1 cellular context compared by ENCODE assay signal in the genomic region with DNA sequence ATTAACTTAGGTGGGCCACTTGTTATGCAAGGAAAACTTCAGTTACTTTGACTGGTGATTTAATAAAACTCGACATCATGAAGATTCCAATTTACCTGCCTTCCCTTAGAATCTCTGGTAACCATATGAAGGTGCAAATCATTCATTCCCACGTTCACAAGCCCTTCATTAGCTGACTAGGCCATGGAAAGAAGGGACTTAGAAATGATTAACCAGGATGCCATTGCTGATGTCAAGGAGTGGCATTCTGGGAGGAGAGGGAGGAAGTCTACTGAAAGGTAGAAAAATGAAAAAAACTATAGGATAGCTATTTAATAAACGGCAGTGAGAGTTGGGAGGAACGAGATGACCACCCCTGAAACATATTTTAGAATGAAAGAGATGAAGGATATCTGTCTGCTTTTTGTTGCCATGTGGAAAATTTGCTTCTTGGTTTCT.
TF ChIP-seq lines count a peak whose summit lies in the region.

No MANE protein-coding gene starts in this region.

TF ChIP-seq in endothelial cell of umbilical vein, 7 proteins besides CTCF, POLR2A, EP300 and RAD21 (continued from another document):
- TF ChIP-seq MYC (IDR thresholded peaks at IDR 0.05; ENCODE audit: low read depth, low read length) (no peak), JUN (IDR thresholded peaks at IDR 0.05; ENCODE audit: borderline replicate concordance, insufficient read depth, insufficient read length, low read depth) (no peak)
- TF ChIP-seq, protein P1, sequence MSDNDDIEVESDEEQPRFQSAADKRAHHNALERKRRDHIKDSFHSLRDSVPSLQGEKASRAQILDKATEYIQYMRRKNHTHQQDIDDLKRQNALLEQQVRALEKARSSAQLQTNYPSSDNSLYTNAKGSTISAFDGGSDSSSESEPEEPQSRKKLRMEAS (IDR thresholded peaks at IDR 0.05; ENCODE audit: insufficient read depth, insufficient read length) = no peak
